Comparison of ENCODE assay signal across 21 cellular contexts in the genomic region with DNA sequence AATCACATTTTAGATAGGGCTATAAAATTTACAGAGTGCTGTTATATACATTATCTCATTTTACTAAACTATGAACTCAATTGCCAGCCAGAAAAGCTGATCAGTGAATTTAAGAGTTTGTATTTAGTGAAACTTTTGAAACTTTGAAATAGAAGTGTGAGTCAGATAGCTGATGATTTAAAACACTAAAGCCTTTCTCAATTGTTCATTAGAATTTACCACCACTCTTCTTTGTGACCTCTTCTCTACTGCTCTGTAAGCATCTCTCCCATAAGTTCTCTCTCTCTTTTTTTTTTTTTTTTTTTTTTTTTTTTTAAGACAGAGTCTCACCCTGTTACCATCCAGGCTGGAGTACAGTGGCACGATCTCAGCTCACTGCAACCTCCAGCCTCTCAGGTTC. TPM values are rescaled to one million over a fixed set of nuclear protein-coding genes. Genes with fewer than 3 reads are reported as not detected.
DNase-seq lines count a peak whose midpoint lies in the region; ATAC-seq and TF ChIP-seq lines count a peak whose summit lies in the region.
"Had no signal": no experiment of that assay in that cellular context is flagged by ENCODE, and none has a peak within 500 bp of the region (broad histone marks: within the 10 kb centered on the region; RNA-seq: fewer than 3 reads in every experiment).

No MANE protein-coding gene starts in this region.

- H3K27me3 ChIP-seq in gastroesophageal sphincter (no peaks in the 10 kb centered on the region), vagina (no peaks in the 10 kb centered on the region), H7 (ENCODE audit: control insufficient read depth, insufficient read depth, low read length) (no peaks in the 10 kb centered on the region)

- no peak for ATAC-seq in activated naive CD8-positive, alpha-beta T cell treated with anti-CD3 and anti-CD28 coated beads, Interleukin-2, amount 50 U/mL, for 24 hours
- ATAC-seq in gastroesophageal sphincter (no peak), GM18505 (IDR thresholded peaks at IDR 0.05; ENCODE audit: unreplicated experiment) (no peak)
- ATAC-seq: natural killer cell treated with Interleukin-12 subunit alpha and Interleukin-12 subunit beta and Interleukin-15 and Interleukin-18, amount 100 ng/mL, for 72 hours had no signal

- peaks cover 0 to 55% of the 10 kb centered on the region in 2 donors for H3K36me3 ChIP-seq in gastroesophageal sphincter
- peaks cover 0 to 12% of the 10 kb centered on the region in 2 donors for H3K36me3 ChIP-seq in vagina
- peaks cover 16% of the 10 kb centered on the region for H3K36me3 ChIP-seq in H7 (replicated peaks; ENCODE audit: control insufficient read depth, insufficient read depth, low read length)
- H3K36me3 ChIP-seq: prostate gland had no signal

- H3K4me1 Mint-ChIP-seq in activated naive CD8-positive, alpha-beta T cell (ENCODE audit: low read depth), result peaks cover 10% of the 10 kb centered on the region
- H3K4me1 Mint-ChIP-seq in activated naive CD8-positive, alpha-beta T cell treated with anti-CD3 and anti-CD28 coated beads, Interleukin-2, amount 50 U/mL, for 24 hours, result peaks cover 9% of the 10 kb centered on the region

- H3K27me3 Mint-ChIP-seq in activated naive CD8-positive, alpha-beta T cell, result no peaks in the 10 kb centered on the region
- no peaks in the 10 kb centered on the region for H3K27me3 Mint-ChIP-seq in activated naive CD8-positive, alpha-beta T cell treated with anti-CD3 and anti-CD28 coated beads, Interleukin-2, amount 50 U/mL, for 24 hours
- H3K27me3 Mint-ChIP-seq: CD4-positive, CD25-positive, alpha-beta regulatory T cell; memory B cell; natural killer cell treated with Interleukin-12 subunit alpha and Interleukin-12 subunit beta and Interleukin-15 and Interleukin-18, amount 100 ng/mL, for 72 hours had no signal

- intact Hi-C loops in vagina (cut with DNase I), result no loop called here

- DNase-seq in activated naive CD8-positive, alpha-beta T cell treated with anti-CD3 and anti-CD28 coated beads, Interleukin-2, amount 50 U/mL, for 24 hours, result no peak
- DNase-seq in amniotic epithelial cell (ENCODE audit: low read depth), result peak; percentile 22
- DNase-seq in vagina (ENCODE audit: extremely low spot score in 2 of 2), result no peak
- DNase-seq in H7, result no peak
- no peak for DNase-seq in GM19240 (ENCODE audit: insufficient read length, low spot score)
- DNase-seq: CD4-positive, CD25-positive, alpha-beta regulatory T cell; DMS153; kidney; MM.1S; NCI-H1436 treated with DMSO at 0.1 percent for 48 hours; NCI-H748 treated with DMSO at 0.1 percent for 48 hours; SHP77; stimulated activated CD4-positive, alpha-beta T cell treated with anti-CD3 and anti-CD28 coated beads, Interleukin-12 subunit alpha, Interleukin-12 subunit beta, amount 100 ng/mL, for 4 hours; T-helper 2 cell had no signal

- no peak for TF ChIP-seq POLR2A in gastroesophageal sphincter (IDR thresholded peaks at IDR 0.05)
- TF ChIP-seq POLR2A in vagina (IDR thresholded peaks at IDR 0.05), result no peak
- no peak for TF ChIP-seq POLR2A in GM18505 (IDR thresholded peaks at IDR 0.05; ENCODE audit: borderline replicate concordance, extremely low read depth, insufficient read depth, insufficient read length)

- peak overlapping the region in 3 of 4 donors; percentile 28 to 57 (median 49) for H3K27ac ChIP-seq in gastroesophageal sphincter
- H3K27ac ChIP-seq in vagina, result peak overlapping the region; percentile 33
- H3K27ac ChIP-seq: prostate gland had no signal

- WGBS in gastroesophageal sphincter (ENCODE audit: low coverage in 1 of 2), 2 donors, result no CpG with 5 or more reads among the region's 1 CpG

- H3K4me3 ChIP-seq in gastroesophageal sphincter (no peak overlapping the region), vagina (no peak overlapping the region), H7 (ENCODE audit: insufficient read depth, low read depth, low read length) (no peak overlapping the region)
- H3K4me3 ChIP-seq: HAP-1, prostate gland had no signal

- H3K4me1 ChIP-seq in gastroesophageal sphincter, result peaks cover 0 to 34% (median 7%) of the 10 kb centered on the region in 3 donors
- H3K4me1 ChIP-seq in vagina, result peaks cover 20% of the 10 kb centered on the region
- H3K4me1 ChIP-seq: HAP-1, prostate gland had no signal

- H3K9me3 Mint-ChIP-seq in activated naive CD8-positive, alpha-beta T cell (ENCODE audit: low read depth), result no peaks in the 10 kb centered on the region
- no peaks in the 10 kb centered on the region for H3K9me3 Mint-ChIP-seq in activated naive CD8-positive, alpha-beta T cell treated with anti-CD3 and anti-CD28 coated beads, Interleukin-2, amount 50 U/mL, for 24 hours
- H3K9me3 Mint-ChIP-seq: memory B cell; natural killer cell treated with Interleukin-12 subunit alpha and Interleukin-12 subunit beta and Interleukin-15 and Interleukin-18, amount 100 ng/mL, for 72 hours had no signal

- peak overlapping the region; percentile 34 for H3K27ac Mint-ChIP-seq in activated naive CD8-positive, alpha-beta T cell
- no peak overlapping the region for H3K27ac Mint-ChIP-seq in activated naive CD8-positive, alpha-beta T cell treated with anti-CD3 and anti-CD28 coated beads, Interleukin-2, amount 50 U/mL, for 24 hours
- H3K27ac Mint-ChIP-seq: memory B cell had no signal

- no peak for TF ChIP-seq EP300 in gastroesophageal sphincter (IDR thresholded peaks at IDR 0.05)

- no peaks in the 10 kb centered on the region for H3K9me3 ChIP-seq in gastroesophageal sphincter
- no peaks in the 10 kb centered on the region for H3K9me3 ChIP-seq in vagina
- H3K9me3 ChIP-seq: HAP-1, prostate gland had no signal

- TF ChIP-seq CTCF in gastroesophageal sphincter (IDR thresholded peaks at IDR 0.05) (no peak), vagina (IDR thresholded peaks at IDR 0.05) (no peak)

- H3K36me3 Mint-ChIP-seq in activated naive CD8-positive, alpha-beta T cell, result peaks cover 10% of the 10 kb centered on the region
- peaks cover 50% of the 10 kb centered on the region for H3K36me3 Mint-ChIP-seq in activated naive CD8-positive, alpha-beta T cell treated with anti-CD3 and anti-CD28 coated beads, Interleukin-2, amount 50 U/mL, for 24 hours (ENCODE audit: low read depth)

- H3K4me3 Mint-ChIP-seq in activated naive CD8-positive, alpha-beta T cell, result no peak overlapping the region
- H3K4me3 Mint-ChIP-seq in activated naive CD8-positive, alpha-beta T cell treated with anti-CD3 and anti-CD28 coated beads, Interleukin-2, amount 50 U/mL, for 24 hours, result no peak overlapping the region
- H3K4me3 Mint-ChIP-seq: CD4-positive, CD25-positive, alpha-beta regulatory T cell; memory B cell; natural killer cell treated with Interleukin-12 subunit alpha and Interleukin-12 subunit beta and Interleukin-15 and Interleukin-18, amount 100 ng/mL, for 72 hours had no signal

RNA-seq across cellular contexts. Expression of a gene that starts 43.7 kb away (rescaled TPM):
- 10 to 100 TPM; 28.4 to 62.0 (median 44.6) TPM for total RNA-seq in gastroesophageal sphincter
- total RNA-seq in vagina, result 15.0 TPM
- total RNA-seq in H7 (2014; rRNA removed; shearing (Covaris generic)), result 12.0 and 18.6 TPM in 2 replicates
